1 cellular context compared by ENCODE assay signal in the genomic region with DNA sequence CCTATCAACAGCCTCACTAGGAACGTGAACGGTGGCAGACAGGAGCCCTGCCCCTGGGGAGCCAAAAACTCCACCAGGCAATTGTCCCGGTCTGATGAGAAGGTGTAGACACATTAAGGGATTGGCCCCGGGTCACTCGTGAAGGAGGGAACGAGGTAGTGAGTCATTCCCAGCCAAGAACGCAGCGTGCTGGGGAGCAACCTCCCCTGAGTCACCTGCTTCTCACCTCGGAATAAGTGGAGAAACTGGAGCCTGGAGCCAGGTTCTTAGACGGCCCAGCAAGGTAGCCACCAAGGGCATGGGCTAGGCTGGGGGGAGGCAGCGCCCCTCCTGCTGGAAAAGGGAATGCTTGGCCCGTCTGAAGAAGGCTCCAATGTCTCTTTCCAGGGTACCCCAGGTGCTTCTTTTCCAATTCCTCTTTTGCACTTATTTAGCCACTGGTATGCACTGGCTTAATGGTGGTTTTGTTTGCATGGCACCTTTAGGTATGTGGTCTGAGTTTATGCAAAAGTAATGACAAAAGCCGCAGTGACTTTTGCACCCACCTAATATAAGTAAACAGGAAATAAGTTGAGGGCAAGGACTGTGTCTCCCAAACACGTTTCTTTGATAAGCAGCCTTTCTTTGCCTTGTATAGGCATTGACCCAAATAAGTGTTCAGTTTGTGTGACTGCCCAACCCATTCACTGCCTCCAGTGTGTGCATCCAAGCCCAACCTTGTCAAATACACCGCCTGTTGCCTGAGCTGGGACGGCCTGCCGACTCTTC.
TF ChIP-seq lines count a peak whose summit lies in the region.

No MANE protein-coding gene starts in this region.

TF ChIP-seq in HCT116, 20 proteins besides CTCF, POLR2A, EP300 and RAD21 (continued from another document):
- TF ChIP-seq, protein P1, sequence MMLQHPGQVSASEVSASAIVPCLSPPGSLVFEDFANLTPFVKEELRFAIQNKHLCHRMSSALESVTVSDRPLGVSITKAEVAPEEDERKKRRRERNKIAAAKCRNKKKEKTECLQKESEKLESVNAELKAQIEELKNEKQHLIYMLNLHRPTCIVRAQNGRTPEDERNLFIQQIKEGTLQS (IDR thresholded peaks at IDR 0.05) = no peak
- TF ChIP-seq SRF (IDR thresholded peaks at IDR 0.05; ENCODE audit: low read depth) = no peak
- TF ChIP-seq EZH2phosphoT487 (IDR thresholded peaks at IDR 0.05; ENCODE audit: borderline replicate concordance) = no peak
- peak; percentile 100 for TF ChIP-seq CBX3 (IDR thresholded peaks at IDR 0.05; ENCODE audit: low read depth)
